Comparison of ENCODE assay signal across 9 cellular contexts in the genomic region with DNA sequence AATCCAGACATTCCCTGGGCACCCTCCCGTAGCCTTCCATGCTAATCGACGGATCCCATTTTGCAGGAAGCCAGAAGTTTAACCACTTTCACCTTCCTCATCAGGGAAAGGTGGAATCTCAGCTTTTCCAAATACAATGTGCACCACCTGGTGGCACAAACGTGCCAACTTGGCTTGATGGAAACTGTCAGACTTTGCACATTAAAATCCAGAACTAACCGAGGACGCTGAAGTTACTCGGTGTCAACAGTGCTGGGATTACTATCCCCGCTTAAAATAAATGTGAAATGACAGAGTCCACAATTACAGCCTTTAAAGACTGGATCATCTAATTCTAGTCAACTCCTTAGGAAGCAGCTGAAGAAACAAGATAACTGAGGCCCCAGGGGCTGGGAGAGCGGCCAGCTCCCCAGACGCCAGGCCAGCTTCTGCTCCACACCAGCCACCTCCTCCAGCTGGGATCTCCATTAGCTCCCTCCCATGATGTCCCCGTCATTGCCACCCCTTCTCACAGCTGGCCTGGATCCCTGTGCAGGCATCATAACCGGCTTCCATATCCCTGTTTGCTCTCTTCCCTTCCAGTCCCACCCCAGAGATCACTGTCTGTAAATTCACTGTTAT. TPM values are rescaled to one million over a fixed set of nuclear protein-coding genes. Genes with fewer than 3 reads are reported as not detected.
DNase-seq lines count a peak whose midpoint lies in the region; ATAC-seq, FAIRE-seq and TF ChIP-seq lines count a peak whose summit lies in the region.
"Had no signal": no experiment of that assay in that cellular context is flagged by ENCODE, and none has a peak within 500 bp of the region (broad histone marks: within the 10 kb centered on the region; RNA-seq: fewer than 3 reads in every experiment).

No MANE protein-coding gene starts in this region.

- H3K14ac ChIP-seq in H1 (ENCODE audit: insufficient read length) = no peak overlapping the region

- no peak overlapping the region for H3K4me3 Mint-ChIP-seq in nephron progenitor cell
- H3K4me3 Mint-ChIP-seq: activated B cell treated with CpG ODN at 0.5 μM for 24 hours had no signal

- no peak overlapping the region for H3K9ac ChIP-seq in H1 (replicated peaks in 1 of 4; ENCODE audit: extremely low read depth in 1 of 4, low read depth in 3 of 4, low read length in 3 of 4)

- H3K23me2 ChIP-seq in H1 (ENCODE audit: low read depth, low read length) = no peaks in the 10 kb centered on the region

- H3K4me3 ChIP-seq in Panc1 (ENCODE audit: low read depth in 2 of 2, low read length in 2 of 2) (no peak overlapping the region), H1 (ENCODE audit: extremely low read depth in 1 of 4, insufficient read depth in 2 of 4, low read depth in 3 of 4, low read length in 4 of 4) (no peak overlapping the region)

- no peak overlapping the region for H4K5ac ChIP-seq in H1 (ENCODE audit: insufficient read length, low read depth, low read length)

- H2BK12ac ChIP-seq in H1 (ENCODE audit: low read depth, low read length) = no peak overlapping the region

- no peak for TF ChIP-seq EP300 in H1 (IDR thresholded peaks at IDR 0.05; ENCODE audit: borderline replicate concordance in 1 of 2, low read depth in 2 of 2, low read length in 2 of 2)

- TF ChIP-seq RAD21 in H1 (IDR thresholded peaks at IDR 0.05 in 1 of 2, conservative IDR thresholded peaks at IDR 0.05 in 1 of 2; ENCODE audit: low read depth in 2 of 2, low read length in 2 of 2) = peak; percentile 55 to 62

- no peak overlapping the region for H2BK120ac ChIP-seq in H1 (replicated peaks; ENCODE audit: low read depth, low read length)

- no TSS peak for BruUV-seq in Panc1 (replicated peaks; lab: Mats Ljungman, UMichigan)

- no peak overlapping the region for H3K18ac ChIP-seq in H1 (ENCODE audit: extremely low read depth, low read length)

- peaks cover 79% of the 10 kb centered on the region for H3K36me3 Mint-ChIP-seq in nephron progenitor cell (ENCODE audit: low read depth)

- H3K79me1 ChIP-seq in H1 (ENCODE audit: low read depth, low read length) = no peaks in the 10 kb centered on the region

- H3K36me3 ChIP-seq in Panc1 (ENCODE audit: control insufficient read depth, insufficient read depth, low read length) = peaks cover 10% of the 10 kb centered on the region
- peaks cover 43 to 81% (median 60%) of the 10 kb centered on the region in 4 experiments for H3K36me3 ChIP-seq in H1 (ENCODE audit: control insufficient read depth in 2 of 4, insufficient read depth in 4 of 4, low read length in 3 of 4)

- H3K27me3 ChIP-seq in Panc1 (ENCODE audit: control insufficient read depth, insufficient read depth, low read length) (no peaks in the 10 kb centered on the region), H1 (replicated peaks in 1 of 4; ENCODE audit: control insufficient read depth in 3 of 4, extremely low read depth in 1 of 4, insufficient read depth in 3 of 4, low read length in 3 of 4) (no peaks in the 10 kb centered on the region)

- H3K27me3 Mint-ChIP-seq in nephron progenitor cell (ENCODE audit: low read depth, poor library complexity) = peaks cover 3% of the 10 kb centered on the region
- H3K27me3 Mint-ChIP-seq: activated B cell treated with CpG ODN at 0.5 μM for 24 hours had no signal

- no peak overlapping the region for H2BK15ac ChIP-seq in H1 (ENCODE audit: low read length)

- no peak overlapping the region for H2BK20ac ChIP-seq in H1 (ENCODE audit: low read length)

- CTCF ChIA-PET in Panc1 (lab: Charles Lee) = interaction anchor here (1.0 kb wide), 1 partner anchor 88 kb away, joined by 3 read pairs; no protein-coding TSS in a partner anchor
- CTCF ChIA-PET in H1 (lab: Charles Lee; ENCODE audit: partially characterized antibody) = interaction anchor here (0.9 to 6.5 kb wide), 17 partner anchors 8 to 536 kb away, joined by 3 to 51 read pairs (median 6); no protein-coding TSS in a partner anchor
- CTCF ChIA-PET in HEK293T (lab: Yijun Ruan, JAX) = interaction anchor here (0.6 to 1.0 kb wide), 2 partner anchors 177 to 186 kb away, joined by 3 read pairs; no protein-coding TSS in a partner anchor

- H3K4me2 ChIP-seq in H1 (ENCODE audit: insufficient read depth in 1 of 2, low read depth in 2 of 2, low read length in 2 of 2) = no peak overlapping the region

- peak; percentile 69 for ATAC-seq in Panc1
- ATAC-seq in HG03457 (IDR thresholded peaks at IDR 0.05; ENCODE audit: unreplicated experiment) = no peak
- no peak for ATAC-seq in GM18873 (IDR thresholded peaks at IDR 0.05; ENCODE audit: low FRiP score, unreplicated experiment)

- H2AK5ac ChIP-seq in H1 (ENCODE audit: low read depth, low read length) = no peak overlapping the region

- no peak overlapping the region for H4K91ac ChIP-seq in H1 (replicated peaks; ENCODE audit: insufficient read length, low read length)

- no peaks in the 10 kb centered on the region for H3K79me2 ChIP-seq in H1 (ENCODE audit: control insufficient read depth in 1 of 2, insufficient read depth in 2 of 2, low read length in 2 of 2)

- H3K23ac ChIP-seq in H1 (ENCODE audit: insufficient read length) = no peak overlapping the region

- H3K9me3 ChIP-seq in Panc1 (ENCODE audit: control insufficient read depth, insufficient read depth, low read depth, low read length) = no peaks in the 10 kb centered on the region
- no peaks in the 10 kb centered on the region for H3K9me3 ChIP-seq in H1 (ENCODE audit: insufficient read depth in 2 of 2, low read depth in 1 of 2, low read length in 1 of 2)

- no peak overlapping the region for H2AFZ ChIP-seq in H1 (ENCODE audit: low read length)

- intact Hi-C loops in Panc1 (cut with micrococcal nuclease; ENCODE audit: unreplicated experiment) = no loop called here

- TF ChIP-seq POLR2A in H1 (IDR thresholded peaks at IDR 0.05; ENCODE audit: control extremely low read depth in 1 of 2, low read depth in 2 of 2, low read length in 2 of 2) = peak in 1 of 2 experiments; percentile 18; a peak in 1 of 3 replicates

- no peak overlapping the region for H3K4ac ChIP-seq in H1 (replicated peaks; ENCODE audit: insufficient read length, low read depth, low read length)

- DNase-seq in NCI-H2196 (lab: John Stamatoyannopoulos, UW; ENCODE audit: unreplicated experiment) (peak; percentile 7), NCI-H2196 treated with DMSO at 0.1 percent for 48 hours (lab: John Stamatoyannopoulos, UW; ENCODE audit: unreplicated experiment) (no peak), Panc1 (ENCODE audit: low read depth, low spot score) (no peak), H1 (ENCODE audit: low read depth in 1 of 2, low spot score in 2 of 2) (no peak), nephron progenitor cell (no peak), HEK293T (ENCODE audit: extremely low spot score) (no peak)
- DNase-seq: activated B cell treated with CpG ODN at 0.5 μM for 24 hours had no signal

- H3K27ac Mint-ChIP-seq in nephron progenitor cell = peak overlapping the region; percentile 90
- H3K27ac Mint-ChIP-seq: activated B cell treated with CpG ODN at 0.5 μM for 24 hours had no signal

- H3K9me3 Mint-ChIP-seq in nephron progenitor cell = no peaks in the 10 kb centered on the region
- H3K9me3 Mint-ChIP-seq: activated B cell treated with CpG ODN at 0.5 μM for 24 hours had no signal

- TF ChIP-seq CTCF in Panc1 (IDR thresholded peaks at IDR 0.05) = no peak; the same call in 1 of the 2 replicates
- peak; percentile 18 to 59 (median 36) for TF ChIP-seq CTCF in H1 (IDR thresholded peaks at IDR 0.05; ENCODE audit: control extremely low read depth in 1 of 3, insufficient read depth in 1 of 3, low read depth in 1 of 3, low read length in 3 of 3)
- peak; percentile 20 for TF ChIP-seq CTCF in nephron progenitor cell (IDR thresholded peaks at IDR 0.05)

- FAIRE-seq in H1 (lab: Jason Lieb, UNC) = no peak

- no peak overlapping the region for H3K56ac ChIP-seq in H1 (replicated peaks; ENCODE audit: insufficient read length, low read depth, low read length)

- POLR2A ChIA-PET in Panc1 (lab: Charles Lee) (no interaction called here), H1 (lab: Charles Lee; ENCODE audit: partially characterized antibody) (no interaction called here), HEK293T (lab: Yijun Ruan, JAX) (no interaction called here)

- in situ Hi-C loops in Panc1 (cut with HindIII; ENCODE audit: low pct_unique_long_range_greater_than_20kb, low sequenced_read_pairs) = no loop called here

- H4K8ac ChIP-seq in H1 (ENCODE audit: extremely low read depth, insufficient read depth, low read length) = no peak overlapping the region

- H3K4me1 ChIP-seq in Panc1 (ENCODE audit: control insufficient read depth, insufficient read depth, low read length) = no peaks in the 10 kb centered on the region
- no peaks in the 10 kb centered on the region for H3K4me1 ChIP-seq in H1 (replicated peaks in 1 of 4; ENCODE audit: control insufficient read depth in 3 of 4, insufficient read depth in 4 of 4, low read length in 3 of 4)

- H3K4me1 Mint-ChIP-seq in nephron progenitor cell = peaks cover 27% of the 10 kb centered on the region
- H3K4me1 Mint-ChIP-seq: activated B cell treated with CpG ODN at 0.5 μM for 24 hours had no signal

- H2BK5ac ChIP-seq in H1 (ENCODE audit: low read depth, low read length) = no peak overlapping the region

- H3K27ac ChIP-seq in Panc1 (ENCODE audit: low read length) (no peak overlapping the region), H1 (ENCODE audit: low read depth, low read length) (no peak overlapping the region)

- 93% methylated on average over 12 of the region's 12 CpGs; no CpG with 5 or more reads in 1 of the 2 experiments for WGBS in H1 (ENCODE audit: extremely low coverage in 1 of 2, insufficient coverage in 1 of 2, insufficient read length in 1 of 2, insufficient replicate concordance in 2 of 2, low coverage in 1 of 2, low lambda C conversion rate in 2 of 2, missing lambda C conversion rate in 1 of 2), 2 experiments

- peaks cover 5 to 10% of the 10 kb centered on the region in 2 experiments for H4K20me1 ChIP-seq in H1 (replicated peaks in 1 of 2; ENCODE audit: control insufficient read depth in 1 of 2, insufficient read depth in 2 of 2, low read length in 2 of 2)

TF ChIP-seq in H1, 55 proteins besides CTCF, POLR2A, EP300 and RAD21 (continues in another document):
- no peak for TF ChIP-seq JUN (IDR thresholded peaks at IDR 0.05; ENCODE audit: low read depth, low read length)
- TF ChIP-seq SIX5 (IDR thresholded peaks at IDR 0.05; ENCODE audit: low read depth, low read length) = no peak

TF ChIP-seq in HEK293T, 16 proteins besides CTCF, POLR2A, EP300 and RAD21 (continues in another document):
- no peak for TF ChIP-seq SUZ12 (IDR thresholded peaks at IDR 0.05)
- TF ChIP-seq L3MBTL2 (conservative IDR thresholded peaks at IDR 0.05) = no peak
- TF ChIP-seq ARNT (IDR thresholded peaks at IDR 0.05) = no peak
- TF ChIP-seq SP1 (IDR thresholded peaks at IDR 0.05) = no peak

RNA-seq across cellular contexts. Expression of gene RETREG1, which starts 50.2 kb away (rescaled TPM):
- 0.74 TPM for total RNA-seq in Panc1 (2021; ENCODE audit: unreplicated experiment)
- 1.1 TPM for polyA plus RNA-seq in Panc1 (2012; ENCODE audit: insufficient read length)
- total RNA-seq in H1 (2021; fragmentation: NEBNext Ultra II Directional; extraction: Animal tissue kit (Norgen Biotek cat#: 25700)) = 1.9 TPM in 2 replicates
- 0.62 and 1.2 TPM in 2 replicates for polyA plus RNA-seq in H1 (2011; rRNA removed)
- 1.4 TPM for polyA plus RNA-seq in H1 (2011; cell fraction: cytosol; rRNA removed)
- polyA plus RNA-seq in H1 (2011; cell fraction: nucleus; rRNA removed) = 0.98 TPM
- 1.0 to 1.7 TPM (median 1.2 TPM) in 4 replicates for polyA plus RNA-seq in H1 (2012, experiment 1 of 2)
- polyA plus RNA-seq in H1 (2012, experiment 2 of 2) = 0.09 TPM
- 5.1 TPM for polyA plus RNA-seq in H1 (2013, experiment 1 of 2)
- polyA plus RNA-seq in H1 (2013, experiment 2 of 2) = 5.5 TPM
- polyA minus RNA-seq in H1 (2011; rRNA and poly(A)+ RNA removed) = 1.7 and 2.8 TPM in 2 replicates
- 1.5 TPM for polyA minus RNA-seq in H1 (2011; cell fraction: cytosol; rRNA and poly(A)+ RNA removed)
- polyA minus RNA-seq in H1 (2011; cell fraction: nucleus; rRNA and poly(A)+ RNA removed) = 6.9 TPM
